22 cellular contexts compared by ENCODE assay signal in genomic region chr16:70674221-70675014, GRCh38. TPM values are rescaled to one million over a fixed set of nuclear protein-coding genes. Genes with fewer than 3 reads are reported as not detected.
DNase-seq lines count a peak whose midpoint lies in the region; ATAC-seq and TF ChIP-seq lines count a peak whose summit lies in the region.
"Had no signal": no experiment of that assay in that cellular context is flagged by ENCODE, and none has a peak within 500 bp of the region (broad histone marks: within the 10 kb centered on the region; RNA-seq: fewer than 3 reads in every experiment).

No MANE protein-coding gene starts in this region.

- DNase-seq in left ventricle myocardium inferior (no peak), left cardiac atrium (no peak), osteoblast (ENCODE audit: insufficient read length, low spot score, missing footprints) (peak; percentile 51), aorta (peak; percentile 30 to 59), NCI-H345 (lab: John Stamatoyannopoulos, UW) (no peak)
- DNase-seq in T-helper 2 cell treated with Interferon-gamma antibody and Interleukin-4, amounts not matched to agents 5 μg/mL and 100 μg/mL, for 36 hours (ENCODE audit: low spot score): no peak
- DNase-seq: BE2C; Caco-2; CD4-positive, alpha-beta T cell; GDM1; H7; NCI-H1092; NCI-H1436 treated with DMSO at 0.1 percent for 48 hours; NCI-H2029; NCI-H2171; NCI-H446 treated with DMSO at 0.1 percent for 48 hours; NCI-H69; SHP77 treated with DMSO at 0.1 percent for 48 hours; SK-N-SH had no signal

- TF ChIP-seq CTCF in left ventricle myocardium inferior (IDR thresholded peaks at IDR 0.05; ENCODE audit: borderline replicate concordance) (no peak), gastroesophageal sphincter (IDR thresholded peaks at IDR 0.05) (no peak), osteoblast (IDR thresholded peaks at IDR 0.05; ENCODE audit: extremely low read depth, low read depth, low read length) (no peak)

- no peak overlapping the region for H2AFZ ChIP-seq in osteoblast (ENCODE audit: low read length)

- peaks cover 53% of the 10 kb centered on the region for H3K79me2 ChIP-seq in osteoblast (ENCODE audit: insufficient read depth, low read length)

- no peak for TF ChIP-seq EP300 in gastroesophageal sphincter (IDR thresholded peaks at IDR 0.05)

- H3K4me3 Mint-ChIP-seq in T-helper 2 cell treated with Interferon-gamma antibody and Interleukin-4, amounts not matched to agents 5 μg/mL and 100 μg/mL, for 36 hours: no peak overlapping the region
- H3K4me3 Mint-ChIP-seq: CD4-positive, alpha-beta T cell had no signal

- H3K4me1 ChIP-seq in left ventricle myocardium inferior (peaks cover 44% of the 10 kb centered on the region), gastroesophageal sphincter (peaks cover 0 to 44% (median 0%) of the 10 kb centered on the region in 3 donors), osteoblast (ENCODE audit: insufficient read depth, low read length) (no peaks in the 10 kb centered on the region), aorta (ENCODE audit: control insufficient read depth in 1 of 2, insufficient read depth in 2 of 2, low read length in 2 of 2) (no peaks in the 10 kb centered on the region)
- H3K4me1 ChIP-seq: BE2C, Caco-2 had no signal

- H3K9me3 ChIP-seq in left ventricle myocardium inferior (replicated peaks): no peaks in the 10 kb centered on the region
- H3K9me3 ChIP-seq in gastroesophageal sphincter: no peaks in the 10 kb centered on the region
- no peaks in the 10 kb centered on the region for H3K9me3 ChIP-seq in osteoblast (ENCODE audit: low read depth, low read length)
- H3K9me3 ChIP-seq in aorta (ENCODE audit: control insufficient read depth, low read length): no peaks in the 10 kb centered on the region
- H3K9me3 ChIP-seq: BE2C, Caco-2, SK-N-SH had no signal

- intact Hi-C loops in left ventricle myocardium inferior (cut with micrococcal nuclease) (loop anchor here (5.0 kb wide), 1 partner anchor 98 kb away; no protein-coding TSS in a partner anchor), left cardiac atrium (cut with DNase I) (loop anchor here in 1 of 2 donors (5.0 kb wide), 1 partner anchor 98 kb away; no protein-coding TSS in a partner anchor), aorta (cut with DNase I) (loop anchor here in 1 of 2 donors (10.0 kb wide), 1 partner anchor 680 kb away; the partner anchor contains the start of gene CALB2)

- peaks cover 13% of the 10 kb centered on the region for H4K20me1 ChIP-seq in osteoblast (ENCODE audit: insufficient read depth, low read length)

- H3K36me3 ChIP-seq in left ventricle myocardium inferior (peaks cover 86% of the 10 kb centered on the region), gastroesophageal sphincter (peaks cover 0 to 99% of the 10 kb centered on the region in 2 donors), osteoblast (ENCODE audit: insufficient read depth, low read length) (peaks cover 96% of the 10 kb centered on the region), aorta (ENCODE audit: control insufficient read depth in 1 of 2, insufficient read depth in 2 of 2, low read length in 1 of 2) (peaks cover 0 to 5% of the 10 kb centered on the region in 2 donors)

- no peaks in the 10 kb centered on the region for H3K27me3 ChIP-seq in left ventricle myocardium inferior (ENCODE audit: low read depth)
- no peaks in the 10 kb centered on the region for H3K27me3 ChIP-seq in gastroesophageal sphincter
- H3K27me3 ChIP-seq in osteoblast (ENCODE audit: insufficient read depth, low read length): no peaks in the 10 kb centered on the region
- H3K27me3 ChIP-seq in aorta (ENCODE audit: control insufficient read depth in 1 of 2, insufficient read depth in 2 of 2, low read length in 1 of 2): no peaks in the 10 kb centered on the region
- H3K27me3 ChIP-seq: BE2C had no signal

- 40 to 77% methylated on average over 1 to 6 of the region's 18 CpGs for whole genome bisulfite sequencing in gastroesophageal sphincter (ENCODE audit: low coverage in 1 of 2), 2 donors
- 81 to 84% methylated on average over 18 of the region's 18 CpGs for WGBS in aorta, 2 donors

- no peak overlapping the region for H3K4me3 ChIP-seq in left ventricle myocardium inferior
- H3K4me3 ChIP-seq in gastroesophageal sphincter: no peak overlapping the region
- no peak overlapping the region for H3K4me3 ChIP-seq in osteoblast (ENCODE audit: insufficient read depth, low read length)
- no peak overlapping the region for H3K4me3 ChIP-seq in aorta (ENCODE audit: low read length in 2 of 2)

- no peaks in the 10 kb centered on the region for H3K9me3 Mint-ChIP-seq in T-helper 2 cell treated with Interferon-gamma antibody and Interleukin-4, amounts not matched to agents 5 μg/mL and 100 μg/mL, for 36 hours
- H3K9me3 Mint-ChIP-seq: CD4-positive, alpha-beta T cell had no signal

- H3K27ac Mint-ChIP-seq in T-helper 2 cell treated with Interferon-gamma antibody and Interleukin-4, amounts not matched to agents 5 μg/mL and 100 μg/mL, for 36 hours: no peak overlapping the region
- H3K27ac Mint-ChIP-seq: CD4-positive, alpha-beta T cell had no signal

- H3K4me1 Mint-ChIP-seq in T-helper 2 cell treated with Interferon-gamma antibody and Interleukin-4, amounts not matched to agents 5 μg/mL and 100 μg/mL, for 36 hours (ENCODE audit: low read depth): no peaks in the 10 kb centered on the region

- no peaks in the 10 kb centered on the region for H3K36me3 Mint-ChIP-seq in T-helper 2 cell treated with Interferon-gamma antibody and Interleukin-4, amounts not matched to agents 5 μg/mL and 100 μg/mL, for 36 hours (ENCODE audit: low read depth)

- no peak for TF ChIP-seq POLR2A in gastroesophageal sphincter (IDR thresholded peaks at IDR 0.05)

- H3K27me3 Mint-ChIP-seq in T-helper 2 cell treated with Interferon-gamma antibody and Interleukin-4, amounts not matched to agents 5 μg/mL and 100 μg/mL, for 36 hours (ENCODE audit: low read depth): no peaks in the 10 kb centered on the region
- H3K27me3 Mint-ChIP-seq: CD4-positive, alpha-beta T cell had no signal

- ATAC-seq in left cardiac atrium (no peak), gastroesophageal sphincter (no peak), aorta (ENCODE audit: low FRiP score) (no peak), HG03571 (IDR thresholded peaks at IDR 0.05; ENCODE audit: unreplicated experiment) (no peak)

- H3K27ac ChIP-seq in left ventricle myocardium inferior (replicated peaks): peak overlapping the region; percentile 33
- peak overlapping the region in 3 of 4 donors; percentile 43 to 98 (median 50) for H3K27ac ChIP-seq in gastroesophageal sphincter
- no peak overlapping the region for H3K27ac ChIP-seq in osteoblast (ENCODE audit: low read depth, low read length)
- no peak overlapping the region for H3K27ac ChIP-seq in aorta (ENCODE audit: low read depth in 1 of 2, low read length in 2 of 2)

- no peak overlapping the region for H3K4me2 ChIP-seq in osteoblast (ENCODE audit: insufficient read depth, low read length)
- H3K4me2 ChIP-seq: SK-N-SH had no signal

RNA-seq across cellular contexts. Expression of gene MTSS2, which starts 11.4 kb away (rescaled TPM):
- total RNA-seq in left ventricle myocardium inferior (83.9 TPM), left cardiac atrium (10 to 100 TPM; 50.7 to 51.4 TPM), gastroesophageal sphincter (100 to 1,000 TPM in 1 of 4 donors, 10 to 100 TPM in 3; 70.9 to 234 (median 85.9) TPM), osteoblast (54.2 and 56.5 TPM in 2 replicates), aorta (10 to 100 TPM; 65.7 to 87.4 TPM)
- 10 to 100 TPM; 22.0 to 33.4 TPM for polyA plus RNA-seq in aorta

RNA-seq across cellular contexts. Expression of gene IL34, which starts 28.1 kb away (rescaled TPM):
- total RNA-seq in left ventricle myocardium inferior (2.1 TPM), left cardiac atrium (1 to 10 TPM; 1.4 to 4.0 TPM), gastroesophageal sphincter (1 to 10 TPM; 1.6 to 4.1 (median 2.8) TPM), osteoblast (5.6 and 9.4 TPM in 2 replicates), aorta (10 to 100 TPM; 14.2 to 21.9 TPM)
- 10 to 100 TPM; 19.4 to 98.6 TPM for polyA plus RNA-seq in aorta
- total RNA-seq: OCI-LY7 had no signal

Comparison
In these comparisons a context has a peak if more than half of its experiments do, and no peak if none do; other contexts are left out.
1. DNase-seq: peak in osteoblast (single experiment) and aorta (2 of 2); none in left ventricle myocardium inferior (single experiment), left cardiac atrium (single experiment), T-helper 2 cell treated with Interferon-gamma antibody and Interleukin-4, amounts not matched to agents 5 μg/mL and 100 μg/mL, for 36 hours (single experiment) and NCI-H345 (single experiment).
2. H3K27ac ChIP-seq: peak in left ventricle myocardium inferior (single experiment) and gastroesophageal sphincter (3 of 4); none in osteoblast (single experiment) and aorta (0 of 2).